In the genomic region with DNA sequence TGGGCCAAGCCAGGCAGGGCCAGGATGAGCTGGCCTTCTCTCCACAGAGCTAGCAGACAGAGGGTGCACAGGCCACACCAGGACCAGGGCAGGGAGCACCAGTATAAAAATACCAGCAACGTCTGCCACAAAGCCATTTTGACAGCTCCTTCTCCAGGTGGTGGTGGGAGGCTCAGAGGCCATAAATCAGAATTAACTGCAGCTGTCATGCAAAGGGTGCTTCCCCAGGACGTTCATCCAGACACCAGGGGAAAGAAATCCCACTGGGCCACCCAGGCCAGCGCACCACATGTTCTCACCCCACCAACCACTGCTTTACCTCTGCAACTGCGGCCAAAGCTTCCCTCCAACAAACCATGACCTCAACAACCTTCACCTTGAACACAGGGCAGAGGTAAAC, we compare ENCODE assay signal across 13 cellular contexts.
"Had no signal": no experiment of that assay in that cellular context is flagged by ENCODE, and none has a peak within 500 bp of the region (broad histone marks: within the 10 kb centered on the region; RNA-seq: fewer than 3 reads in every experiment).

No MANE protein-coding gene starts in this region.

- H3K4me3 ChIP-seq: breast epithelium, mucosa of descending colon, prostate gland had no signal

- H3K27ac ChIP-seq: breast epithelium, prostate gland had no signal

- H3K36me3 ChIP-seq: breast epithelium, prostate gland had no signal

- DNase-seq: activated CD8-positive, alpha-beta memory T cell treated with anti-CD3 and anti-CD28 coated beads, Interleukin-2, amount 50 U/mL, for 4 hours; activated CD8-positive, alpha-beta T cell treated with anti-CD3 and anti-CD28 coated beads for 36 hours; aorta; glutamatergic neuron; left colon; mucosa of descending colon; natural killer cell; occipital lobe; stimulated activated CD4-positive, alpha-beta T cell treated with anti-CD3 and anti-CD28 coated beads, Interleukin-2, amount 100 ng/mL, for 48 hours; stimulated activated naive CD4-positive, alpha-beta T cell treated with Interleukin-2 at 50 U/mL for 16 hours had no signal

- H3K27me3 ChIP-seq: breast epithelium had no signal

- FAIRE-seq: endometrium had no signal

- ATAC-seq: activated CD8-positive, alpha-beta T cell treated with anti-CD3 and anti-CD28 coated beads for 36 hours; left colon; natural killer cell had no signal

- H3K9me3 ChIP-seq: breast epithelium, mucosa of descending colon, prostate gland had no signal

- H3K4me1 ChIP-seq: breast epithelium, prostate gland had no signal
